In genomic region chr10:99619851-99620712, GRCh38 we compare ENCODE assay signal across 8 cellular contexts. TPM values are rescaled to one million over a fixed set of nuclear protein-coding genes. Genes with fewer than 3 reads are reported as not detected.
DNase-seq lines count a peak whose midpoint lies in the region; FAIRE-seq and TF ChIP-seq lines count a peak whose summit lies in the region.

SLC25A28 (minus strand) TSS chr10:99620439; CDS start chr10:99620335, 104 bp downstream.

- peaks cover 13% of the 10 kb centered on the region for H3K79me1 ChIP-seq in mesenchymal stem cell (replicated peaks; ENCODE audit: low read length, poor library complexity, severe bottlenecking)

- peaks cover 3% of the 10 kb centered on the region for H3K4me1 ChIP-seq in endodermal cell (ENCODE audit: control insufficient read depth, insufficient read depth, low read length)
- H3K4me1 ChIP-seq in mesenchymal stem cell (ENCODE audit: control insufficient read depth, insufficient read depth, low read depth, low read length), result peaks cover 3% of the 10 kb centered on the region

- H3K4me3 ChIP-seq in endodermal cell (ENCODE audit: low read length) (peak within 1 kb of the TSS; percentile 95), mesenchymal stem cell (ENCODE audit: insufficient read depth in 1 of 2, low read depth in 1 of 2, low read length in 2 of 2) (peak within 1 kb of the TSS; percentile 82 to 99)

- H3K36me3 Mint-ChIP-seq in endodermal cell (ENCODE audit: low read depth), result no peaks in the 10 kb centered on the region

- H2BK15ac ChIP-seq in mesenchymal stem cell (ENCODE audit: low read depth, poor library complexity, severe bottlenecking), result peak within 1 kb of the TSS; percentile 96

- no peak for TF ChIP-seq CTCF in endodermal cell (conservative IDR thresholded peaks at IDR 0.05)

- peak within 1 kb of the TSS; percentile 96 to 98 for H3K18ac ChIP-seq in mesenchymal stem cell (ENCODE audit: low read depth in 1 of 2, low read length in 2 of 2)

- H3K27me3 Mint-ChIP-seq in endodermal cell (ENCODE audit: insufficient read depth), result peaks cover 17% of the 10 kb centered on the region

- peak within 1 kb of the TSS; percentile 94 for H3K27ac Mint-ChIP-seq in endodermal cell

- H3K14ac ChIP-seq in mesenchymal stem cell (ENCODE audit: low read length in 2 of 2), result peak within 1 kb of the TSS in 1 of 2 experiments; percentile 91

- H2BK12ac ChIP-seq in mesenchymal stem cell (ENCODE audit: low read length in 2 of 2), result peak within 1 kb of the TSS in 1 of 2 experiments; percentile 71

- H3K4me1 Mint-ChIP-seq in endodermal cell, result peaks cover 28% of the 10 kb centered on the region

- peak within 1 kb of the TSS; percentile 73 for H3K4me3 Mint-ChIP-seq in endodermal cell

- H2AFZ ChIP-seq in mesenchymal stem cell (ENCODE audit: low read depth, low read length), result peak within 1 kb of the TSS; percentile 69

- H2BK5ac ChIP-seq in mesenchymal stem cell (ENCODE audit: low read depth, low read length, poor library complexity, severe bottlenecking), result peak within 1 kb of the TSS; percentile 97

- peak within 1 kb of the TSS; percentile 100 for H4K8ac ChIP-seq in mesenchymal stem cell (ENCODE audit: low read length)

- H3K9me3 Mint-ChIP-seq in endodermal cell, result no peaks in the 10 kb centered on the region

- DNase-seq in ACHN (peak; percentile 100), GM19239 (ENCODE audit: insufficient read length, low spot score) (peak; percentile 90), HK-2 (ENCODE audit: unreplicated experiment) (peak; percentile 96), NK-92 (lab: John Stamatoyannopoulos, UW; ENCODE audit: unreplicated experiment) (peak; percentile 90), endodermal cell (peak; percentile 98), mesenchymal stem cell (peak; percentile 100)
- DNase-seq in activated CD8-positive, alpha-beta memory T cell treated with anti-CD3 and anti-CD28 coated beads for 48 hours (ENCODE audit: low read depth in 2 of 3, low spot score in 2 of 3), result peak in 2 of 3 experiments; percentile 64 to 85
- DNase-seq in stimulated activated CD8-positive, alpha-beta memory T cell treated with anti-CD3 and anti-CD28 coated beads, Interleukin-12 subunit alpha, Interleukin-12 subunit beta, amount 100 ng/mL, for 4 hours (ENCODE audit: low read depth), result peak; percentile 82

- peak within 1 kb of the TSS; percentile 99 for H4K91ac ChIP-seq in mesenchymal stem cell (ENCODE audit: low read length)

- H3K9me3 ChIP-seq in endodermal cell (ENCODE audit: control insufficient read depth, low read length) (no peaks in the 10 kb centered on the region), mesenchymal stem cell (ENCODE audit: control insufficient read depth, low read length) (no peaks in the 10 kb centered on the region)

- H3K27ac ChIP-seq in endodermal cell (ENCODE audit: low read depth, low read length), result peak within 1 kb of the TSS; percentile 97
- peak within 1 kb of the TSS; percentile 99 for H3K27ac ChIP-seq in mesenchymal stem cell (ENCODE audit: low read length, poor library complexity, severe bottlenecking)

- peak within 1 kb of the TSS; percentile 97 for H2BK120ac ChIP-seq in mesenchymal stem cell (ENCODE audit: low read depth, low read length)

- peak within 1 kb of the TSS; percentile 82 for H3K9ac ChIP-seq in endodermal cell (ENCODE audit: extremely low read depth, low read length, poor library complexity, severe bottlenecking)
- peak within 1 kb of the TSS; percentile 98 for H3K9ac ChIP-seq in mesenchymal stem cell (ENCODE audit: low read length)

- H3K23ac ChIP-seq in mesenchymal stem cell (ENCODE audit: low read length in 2 of 2), result peak within 1 kb of the TSS; percentile 16 to 64

- H2AK5ac ChIP-seq in mesenchymal stem cell (ENCODE audit: low read length, severe bottlenecking), result no peak within 1 kb of the TSS

- H3K36me3 ChIP-seq in endodermal cell (ENCODE audit: control insufficient read depth, insufficient read depth, low read length) (no peaks in the 10 kb centered on the region), mesenchymal stem cell (ENCODE audit: control insufficient read depth in 1 of 2, insufficient read depth in 2 of 2, low read depth in 1 of 2, low read length in 2 of 2) (peaks cover 0 to 5% of the 10 kb centered on the region in 2 experiments)

- no peaks in the 10 kb centered on the region for H3K27me3 ChIP-seq in endodermal cell (ENCODE audit: control insufficient read depth, insufficient read depth, low read length, poor library complexity, severe bottlenecking)
- H3K27me3 ChIP-seq in mesenchymal stem cell (ENCODE audit: control insufficient read depth in 1 of 2, insufficient read depth in 1 of 2, low read length in 2 of 2), result no peaks in the 10 kb centered on the region

- peak within 1 kb of the TSS; percentile 98 for H3K4me2 ChIP-seq in mesenchymal stem cell (ENCODE audit: low read length, poor library complexity, severe bottlenecking)

- no peak for FAIRE-seq in GM19239 (lab: Jason Lieb, UNC)

- in situ Hi-C loops in ACHN (cut with HindIII; ENCODE audit: low pct_ligation_motif_present, low pct_unique_long_range_greater_than_20kb, low sequenced_read_pairs), result loop anchor here (25.0 kb wide), 1 partner anchor 183 kb away; the partner anchor contains the start of gene GOT1

- H3K4ac ChIP-seq in mesenchymal stem cell (ENCODE audit: low read depth in 1 of 2, low read length in 2 of 2), result peak within 1 kb of the TSS; percentile 77 to 95

- WGBS in endodermal cell (ENCODE audit: insufficient coverage in 1 of 2, insufficient read length in 1 of 2), 2 experiments, result 0% methylated on average over 33 to 64 of the region's 75 CpGs
- 1% methylated on average over 43 of the region's 75 CpGs for WGBS in mesenchymal stem cell

RNA-seq across cellular contexts. Expression of gene SLC25A28, which starts in this region (rescaled TPM):
- total RNA-seq in endodermal cell, result 10 to 100 TPM; 20.4 to 30.0 TPM
- 38.9 TPM for polyA plus RNA-seq in endodermal cell (2013, experiment 1 of 2)
- 37.1 TPM for polyA plus RNA-seq in endodermal cell (2013, experiment 2 of 2)
- polyA plus RNA-seq in mesenchymal stem cell (2013, experiment 1 of 2), result 36.1 TPM
- polyA plus RNA-seq in mesenchymal stem cell (2013, experiment 2 of 2), result 35.3 TPM

Comparison
In these comparisons a context has a peak if more than half of its experiments do, and no peak if none do; other contexts are left out.
1. Peak in every context shown above with its lines: DNase-seq, H3K4me3 ChIP-seq and H3K27ac ChIP-seq.